In the genomic region with DNA sequence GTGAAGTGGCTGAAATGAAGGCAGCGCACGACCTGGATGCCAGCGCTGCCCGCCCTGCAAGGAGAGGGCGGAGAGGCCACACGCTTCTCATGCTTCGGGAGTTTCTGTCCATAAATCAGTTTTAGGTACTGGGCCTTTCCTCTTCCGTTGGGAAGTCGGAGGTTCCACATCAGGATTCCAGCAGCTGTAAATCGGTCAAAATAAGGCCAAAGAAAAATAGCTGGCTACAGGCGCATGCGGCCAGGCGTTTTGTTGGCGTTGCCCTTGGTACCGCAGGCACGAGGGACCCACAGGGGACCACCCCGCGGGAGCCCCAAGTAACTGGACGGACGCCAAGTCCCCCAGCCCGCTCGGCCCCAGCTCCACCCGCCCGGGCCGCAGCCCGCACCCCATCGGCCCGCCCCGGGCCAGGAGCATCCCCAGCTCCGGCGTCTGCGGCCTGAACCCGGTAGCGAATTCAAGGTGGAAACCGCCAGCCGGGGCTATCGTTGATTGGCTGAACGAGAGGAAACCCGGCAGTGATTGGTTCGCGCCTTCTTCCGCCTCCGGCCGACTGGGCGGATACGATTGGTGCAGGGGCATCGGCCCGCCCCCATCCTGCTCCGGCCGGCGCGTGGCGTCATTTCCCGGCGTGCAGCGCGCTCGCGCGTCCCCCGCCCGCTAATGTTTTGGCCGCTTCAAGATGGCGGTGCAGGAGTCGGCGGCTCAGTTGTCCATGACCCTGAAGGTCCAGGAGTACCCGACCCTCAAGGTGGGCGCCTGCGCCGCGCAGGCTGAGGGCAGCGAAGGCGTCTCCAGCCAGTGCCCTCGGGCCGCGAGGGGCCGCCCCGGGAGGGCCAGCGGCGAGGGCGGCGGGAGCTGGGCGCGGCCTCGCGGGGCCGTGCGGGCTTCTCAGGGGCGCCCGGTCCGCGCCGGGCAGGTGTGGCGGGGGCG, we compare ENCODE assay signal across 8 cellular contexts. TPM values are rescaled to one million over a fixed set of nuclear protein-coding genes. Genes with fewer than 3 reads are reported as not detected.
DNase-seq lines count a peak whose midpoint lies in the region; ATAC-seq and TF ChIP-seq lines count a peak whose summit lies in the region.

Gene MAEA (plus strand): TSS at position 660 of the 933 bp plus-strand sequence. CDS start 23 bp downstream, at position 683.

- ATAC-seq in HG03460 (IDR thresholded peaks at IDR 0.05; ENCODE audit: unreplicated experiment): peak; percentile 92

- no peaks in the 10 kb centered on the region; the same call in none of the 2 replicates for H3K36me3 ChIP-seq in BE2C
- H3K36me3 ChIP-seq in colonic mucosa: no peaks in the 10 kb centered on the region

- H3K9me3 ChIP-seq in BE2C (no peaks in the 10 kb centered on the region), colonic mucosa (no peaks in the 10 kb centered on the region)

- intact Hi-C loops in colonic mucosa (cut with DNase I): loop anchor here (10.0 kb wide), 1 partner anchor 55 kb away; the partner anchor contains the start of gene UVSSA

- H3K4me1 ChIP-seq in BE2C (no peaks in the 10 kb centered on the region; the same call in 1 of the 2 replicates), colonic mucosa (peaks cover 13% of the 10 kb centered on the region)

- H3K4me3 ChIP-seq in BE2C (ENCODE audit: low read depth, low read length) (peak within 1 kb of the TSS; percentile 95), colonic mucosa (peak within 1 kb of the TSS; percentile 91)

- DNase-seq in BE2C: peak; percentile 97
- DNase-seq in GM19240 (ENCODE audit: insufficient read length, low spot score): peak; percentile 99
- DNase-seq in NCI-H526 (lab: John Stamatoyannopoulos, UW): peak; percentile 89 to 98
- peak; percentile 99 for DNase-seq in activated CD4-positive, alpha-beta T cell treated with anti-CD3 and anti-CD28 coated beads for 48 hours
- peak; percentile 97 for DNase-seq in colonic mucosa
- peak; percentile 97 for DNase-seq in kidney tubule cell (ENCODE audit: low spot score)
- peak; percentile 88 to 95 (median 93) for DNase-seq in stimulated activated CD4-positive, alpha-beta T cell treated with anti-CD3 and anti-CD28 coated beads, Interleukin-1b, Interleukin-23, amount 100 ng/mL, for 24 hours (ENCODE audit: low read depth in 4 of 4, low spot score in 1 of 4)

- TF ChIP-seq CTCF in BE2C (IDR thresholded peaks at IDR 0.05; ENCODE audit: low read depth, low read length) (no peak), colonic mucosa (IDR thresholded peaks at IDR 0.05) (no peak)

- peak within 1 kb of the TSS; percentile 95 to 98 for H3K9ac ChIP-seq in colonic mucosa (ENCODE audit: low read depth in 2 of 2, low read length in 2 of 2)

- H3K27ac ChIP-seq in colonic mucosa: peak within 1 kb of the TSS; percentile 77

- H3K27me3 ChIP-seq in BE2C: no peaks in the 10 kb centered on the region
- no peaks in the 10 kb centered on the region for H3K27me3 ChIP-seq in colonic mucosa

RNA-seq across cellular contexts. Expression of gene MAEA, which starts in this region (rescaled TPM):
- polyA plus RNA-seq in BE2C (2012; ENCODE audit: insufficient read depth, insufficient read length, low read depth): 247 TPM
- 100 to 1,000 TPM in 1 of 2 donors, 10 to 100 TPM in 1; 65.8 to 124 TPM for total RNA-seq in colonic mucosa

Comparison
In these comparisons a context has a peak if more than half of its experiments do, and no peak if none do; other contexts are left out.
1. Peak in every context shown above with its lines: DNase-seq, ATAC-seq, H3K4me3 ChIP-seq and H3K27ac ChIP-seq.